Comparison of ENCODE assay signal across 8 cellular contexts in the genomic region with DNA sequence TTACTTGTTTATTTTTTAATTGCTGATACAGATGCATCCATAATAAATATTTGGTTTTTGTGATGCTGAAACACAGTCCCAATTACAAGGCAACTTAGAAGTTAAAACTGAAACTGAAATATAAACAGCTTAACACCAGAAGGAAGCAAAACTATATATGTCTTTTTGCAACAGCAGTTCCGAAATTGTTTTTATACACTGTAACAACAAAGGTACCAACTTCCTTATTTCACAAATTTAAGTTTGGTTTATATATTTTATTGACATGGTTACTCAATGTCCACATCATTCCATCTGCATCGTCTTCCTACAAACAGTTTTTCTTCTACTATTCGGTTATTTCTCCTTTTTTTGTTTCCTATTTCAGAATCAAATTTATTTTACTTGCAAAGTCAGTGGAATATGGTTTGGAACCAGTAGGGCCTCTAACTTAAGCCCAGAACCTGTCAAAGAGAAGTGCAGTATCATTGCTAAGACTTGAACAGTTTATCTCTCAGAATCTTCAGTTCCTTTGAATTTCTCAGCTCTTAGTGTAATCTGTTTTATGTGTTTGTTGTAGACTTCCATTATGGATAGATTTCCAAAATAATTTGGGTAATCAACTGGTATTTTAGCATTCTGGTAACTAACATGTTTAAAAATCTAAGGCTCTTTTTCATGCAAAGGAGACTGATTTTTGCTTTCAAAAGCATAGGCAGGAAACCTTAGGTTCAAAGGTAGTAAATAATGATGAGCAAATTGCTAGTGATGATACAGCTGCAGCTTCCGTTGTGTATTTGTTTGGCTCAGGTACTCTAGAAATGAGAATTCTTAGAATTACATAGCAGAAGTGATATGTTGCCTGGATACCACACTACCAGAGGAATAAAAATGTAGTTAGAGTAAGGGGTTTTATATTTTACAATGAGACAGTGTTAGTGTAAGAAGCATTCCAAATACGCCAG. TPM values are rescaled to one million over a fixed set of nuclear protein-coding genes. Genes with fewer than 3 reads are reported as not detected.
A peak's percentile ranks its signal among the peaks of the same experiment; 100 is the strongest.
DNase-seq lines count a peak whose midpoint lies in the region; ATAC-seq and TF ChIP-seq lines count a peak whose summit lies in the region.

No MANE protein-coding gene starts in this region.

- DNase-seq in MM.1S: peak; percentile 55
- no peak for DNase-seq in right atrium auricular region (ENCODE audit: low spot score)
- no peak for DNase-seq in NCI-H748 treated with DMSO at 0.1 percent for 48 hours (lab: John Stamatoyannopoulos, UW)
- DNase-seq in MG63: no peak
- DNase-seq in NCI-H524 treated with DMSO at 0.1 percent for 48 hours (lab: John Stamatoyannopoulos, UW): no peak
- no peak for DNase-seq in RKO (ENCODE audit: low spot score)

- ATAC-seq in GM18502 (IDR thresholded peaks at IDR 0.05; ENCODE audit: poor library complexity, unreplicated experiment): peak; percentile 55
- ATAC-seq in GM21723 (IDR thresholded peaks at IDR 0.05; ENCODE audit: unreplicated experiment): peak; percentile 61

- H2AFZ ChIP-seq in MM.1S (ENCODE audit: low read length): 0 out of 2 replicates have a peak overlapping the region, but pooled peaks have one; percentile 10

- H3K9me3 ChIP-seq in MM.1S (replicated peaks; ENCODE audit: insufficient read depth, low read length) (no peaks in the 10 kb centered on the region), right atrium auricular region (no peaks in the 10 kb centered on the region), MG63 (no peaks in the 10 kb centered on the region)

- no peaks in the 10 kb centered on the region for H3K9me2 ChIP-seq in MM.1S (replicated peaks; ENCODE audit: insufficient read depth, low read length)

- TF ChIP-seq CTCF in MM.1S (IDR thresholded peaks at IDR 0.05; ENCODE audit: low read length): no peak
- TF ChIP-seq CTCF in right atrium auricular region (IDR thresholded peaks at IDR 0.05): no peak

- H3K79me2 ChIP-seq in MM.1S (ENCODE audit: low read length): peaks cover 38% of the 10 kb centered on the region

- H4K20me1 ChIP-seq in MM.1S (ENCODE audit: insufficient read depth, low read length): no peaks in the 10 kb centered on the region

- H3K36me3 ChIP-seq in MM.1S (replicated peaks; ENCODE audit: insufficient read depth, low read length) (no peaks in the 10 kb centered on the region), right atrium auricular region (no peaks in the 10 kb centered on the region), MG63 (peaks cover 66% of the 10 kb centered on the region)

- H3K4me2 ChIP-seq in MM.1S (ENCODE audit: low read depth, low read length): peak overlapping the region; percentile 96

- H3K4me1 ChIP-seq in MM.1S (ENCODE audit: low read length) (peaks cover 19% of the 10 kb centered on the region), right atrium auricular region (no peaks in the 10 kb centered on the region)

- H3K9ac ChIP-seq in MM.1S (ENCODE audit: low read length): peak overlapping the region; percentile 81

- peak overlapping the region; percentile 93 for H3K27ac ChIP-seq in MM.1S (ENCODE audit: low read length)
- peak overlapping the region; percentile 12 to 19 for H3K27ac ChIP-seq in right atrium auricular region

- H3F3A ChIP-seq in MM.1S (ENCODE audit: insufficient read depth, low read length): peaks cover 26% of the 10 kb centered on the region

- H3K27me3 ChIP-seq in MM.1S (replicated peaks; ENCODE audit: insufficient read depth, low read length): no peaks in the 10 kb centered on the region
- no peaks in the 10 kb centered on the region for H3K27me3 ChIP-seq in right atrium auricular region
- no peaks in the 10 kb centered on the region for H3K27me3 ChIP-seq in MG63

- H3K4me3 ChIP-seq in MM.1S (ENCODE audit: low read length) (peak overlapping the region; percentile 66), right atrium auricular region (peak overlapping the region in 1 of 2 donors; percentile 0), MG63 (no peak overlapping the region)

RNA-seq across cellular contexts. Expression of a gene that starts 8.2 kb away (rescaled TPM):
- total RNA-seq in right atrium auricular region: 100 to 1,000 TPM; 672 to 817 TPM
- 3,730 and 5,410 TPM in 2 replicates for total RNA-seq in MG63 (2014; rRNA removed; shearing (Covaris generic); ENCODE audit: low replicate concordance)
